Comparison of ENCODE assay signal across 1 cellular context in genomic region chr6:102501615-102502014, GRCh38.
TF ChIP-seq lines count a peak whose summit lies in the region.

No MANE protein-coding gene starts in this region.

TF ChIP-seq in GM12878, 131 proteins besides CTCF, POLR2A, EP300 and RAD21 (continued from another document):
- TF ChIP-seq ZNF687 (IDR thresholded peaks at IDR 0.05) = no peak
- peak; percentile 32 for TF ChIP-seq MEF2B (IDR thresholded peaks at IDR 0.05; ENCODE audit: partially characterized antibody, poor library complexity, severe bottlenecking)
- TF ChIP-seq LARP7 (IDR thresholded peaks at IDR 0.05) = no peak
- no peak for TF ChIP-seq NFXL1 (IDR thresholded peaks at IDR 0.05; ENCODE audit: borderline replicate concordance)
- TF ChIP-seq BCL11A (IDR thresholded peaks at IDR 0.05; ENCODE audit: low read depth, low read length) = peak; percentile 53; the same call in 1 of the 2 replicates
- no peak for TF ChIP-seq POLR2AphosphoS2 (IDR thresholded peaks at IDR 0.05; ENCODE audit: low read depth, low read length)
- TF ChIP-seq ATF7 (IDR thresholded peaks at IDR 0.05; ENCODE audit: low read depth) = peak; percentile 37; the same call in 1 of the 2 replicates
- no peak for TF ChIP-seq BACH1 (IDR thresholded peaks at IDR 0.05; ENCODE audit: borderline replicate concordance)
- TF ChIP-seq POU2F2 (IDR thresholded peaks at IDR 0.05; ENCODE audit: borderline replicate concordance, low read depth, low read length) = no peak
- no peak for TF ChIP-seq ZZZ3 (IDR thresholded peaks at IDR 0.05; ENCODE audit: control insufficient read depth, insufficient read length, low read depth)
- TF ChIP-seq DPF2 (IDR thresholded peaks at IDR 0.05) = peak; percentile 80
- TF ChIP-seq NR2C2 (IDR thresholded peaks at IDR 0.05; ENCODE audit: borderline replicate concordance, control insufficient read depth, insufficient read length, low read depth) = no peak
- no peak for TF ChIP-seq USF2 (IDR thresholded peaks at IDR 0.05; ENCODE audit: borderline replicate concordance, low read depth, low read length)
- TF ChIP-seq ZSCAN29 (IDR thresholded peaks at IDR 0.05) = no peak
- peak; percentile 86 for TF ChIP-seq RELB (IDR thresholded peaks at IDR 0.05; ENCODE audit: low read depth)
- no peak for TF ChIP-seq STAT1 (conservative IDR thresholded peaks at IDR 0.05)
- TF ChIP-seq RAD51 (IDR thresholded peaks at IDR 0.05) = no peak
- no peak for TF ChIP-seq SMC3 (IDR thresholded peaks at IDR 0.05; ENCODE audit: borderline replicate concordance, low read length)
- TF ChIP-seq IRF4 (IDR thresholded peaks at IDR 0.05; ENCODE audit: low read depth, low read length) = no peak
- TF ChIP-seq PKNOX1 (IDR thresholded peaks at IDR 0.05) = no peak
- TF ChIP-seq ESRRA (IDR thresholded peaks at IDR 0.05; ENCODE audit: low read length) = no peak
- no peak for TF ChIP-seq SREBF1 (IDR thresholded peaks at IDR 0.05; ENCODE audit: low read length)
- peak; percentile 78 for TF ChIP-seq SPI1 (IDR thresholded peaks at IDR 0.05; ENCODE audit: borderline replicate concordance, insufficient read depth, low read depth, low read length)
- no peak for TF ChIP-seq MLLT1 (IDR thresholded peaks at IDR 0.05)
- no peak for TF ChIP-seq JUNB (IDR thresholded peaks at IDR 0.05)
- TF ChIP-seq IKZF2 (IDR thresholded peaks at IDR 0.05) = peak; percentile 94 to 95
- TF ChIP-seq NFIC (IDR thresholded peaks at IDR 0.05; ENCODE audit: low read depth, low read length) = no peak
- TF ChIP-seq RCOR1 (conservative IDR thresholded peaks at IDR 0.05; ENCODE audit: low read depth, low read length) = no peak
- peak; percentile 87 for TF ChIP-seq IKZF1 (conservative IDR thresholded peaks at IDR 0.05)
- peak; percentile 36; the same call in 1 of the 2 replicates for TF ChIP-seq NBN (IDR thresholded peaks at IDR 0.05)
- TF ChIP-seq SRF (IDR thresholded peaks at IDR 0.05; ENCODE audit: low read depth in 2 of 2, low read length in 2 of 2) = no peak
- TF ChIP-seq NR2F1 (conservative IDR thresholded peaks at IDR 0.05) = peak; percentile 66; the same call in 1 of the 2 replicates
TF ChIP-seq in GM12878: peak in this region for 13.
